1 cellular context compared by ENCODE assay signal in the genomic region with DNA sequence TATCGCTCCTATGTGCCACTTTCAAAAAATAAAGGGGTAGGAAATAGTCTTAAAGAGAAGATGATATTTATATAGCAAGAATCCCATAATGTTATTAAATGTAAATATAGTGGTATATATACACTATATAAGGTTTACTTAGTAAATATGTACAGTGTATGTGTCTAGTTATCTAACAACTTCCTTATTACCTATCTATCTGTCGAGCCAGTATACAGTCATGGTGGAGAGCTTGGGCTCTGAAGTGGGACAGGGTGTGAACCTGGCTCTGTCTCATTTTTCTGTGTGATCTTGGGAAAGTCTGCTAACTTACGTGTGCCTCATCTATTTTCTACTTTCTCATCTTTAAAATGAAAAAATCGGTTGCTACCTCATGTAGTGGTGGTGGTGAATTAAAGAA.
TF ChIP-seq lines count a peak whose summit lies in the region.

No MANE protein-coding gene starts in this region.

TF ChIP-seq in WTC11, 78 proteins besides CTCF, POLR2A, EP300 and RAD21 (continued from another document):
- TF ChIP-seq, protein P1, sequence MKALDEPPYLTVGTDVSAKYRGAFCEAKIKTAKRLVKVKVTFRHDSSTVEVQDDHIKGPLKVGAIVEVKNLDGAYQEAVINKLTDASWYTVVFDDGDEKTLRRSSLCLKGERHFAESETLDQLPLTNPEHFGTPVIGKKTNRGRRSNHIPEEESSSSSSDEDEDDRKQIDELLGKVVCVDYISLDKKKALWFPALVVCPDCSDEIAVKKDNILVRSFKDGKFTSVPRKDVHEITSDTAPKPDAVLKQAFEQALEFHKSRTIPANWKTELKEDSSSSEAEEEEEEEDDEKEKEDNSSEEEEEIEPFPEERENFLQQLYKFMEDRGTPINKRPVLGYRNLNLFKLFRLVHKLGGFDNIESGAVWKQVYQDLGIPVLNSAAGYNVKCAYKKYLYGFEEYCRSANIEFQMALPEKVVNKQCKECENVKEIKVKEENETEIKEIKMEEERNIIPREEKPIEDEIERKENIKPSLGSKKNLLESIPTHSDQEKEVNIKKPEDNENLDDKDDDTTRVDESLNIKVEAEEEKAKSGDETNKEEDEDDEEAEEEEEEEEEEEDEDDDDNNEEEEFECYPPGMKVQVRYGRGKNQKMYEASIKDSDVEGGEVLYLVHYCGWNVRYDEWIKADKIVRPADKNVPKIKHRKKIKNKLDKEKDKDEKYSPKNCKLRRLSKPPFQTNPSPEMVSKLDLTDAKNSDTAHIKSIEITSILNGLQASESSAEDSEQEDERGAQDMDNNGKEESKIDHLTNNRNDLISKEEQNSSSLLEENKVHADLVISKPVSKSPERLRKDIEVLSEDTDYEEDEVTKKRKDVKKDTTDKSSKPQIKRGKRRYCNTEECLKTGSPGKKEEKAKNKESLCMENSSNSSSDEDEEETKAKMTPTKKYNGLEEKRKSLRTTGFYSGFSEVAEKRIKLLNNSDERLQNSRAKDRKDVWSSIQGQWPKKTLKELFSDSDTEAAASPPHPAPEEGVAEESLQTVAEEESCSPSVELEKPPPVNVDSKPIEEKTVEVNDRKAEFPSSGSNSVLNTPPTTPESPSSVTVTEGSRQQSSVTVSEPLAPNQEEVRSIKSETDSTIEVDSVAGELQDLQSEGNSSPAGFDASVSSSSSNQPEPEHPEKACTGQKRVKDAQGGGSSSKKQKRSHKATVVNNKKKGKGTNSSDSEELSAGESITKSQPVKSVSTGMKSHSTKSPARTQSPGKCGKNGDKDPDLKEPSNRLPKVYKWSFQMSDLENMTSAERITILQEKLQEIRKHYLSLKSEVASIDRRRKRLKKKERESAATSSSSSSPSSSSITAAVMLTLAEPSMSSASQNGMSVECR (CRISPR knock-in tag; IDR thresholded peaks at IDR 0.05; ENCODE audit: borderline replicate concordance) = no peak
- TF ChIP-seq ELF4 (CRISPR knock-in tag; IDR thresholded peaks at IDR 0.05; ENCODE audit: low read depth) (no peak), SOX15 (CRISPR knock-in tag; IDR thresholded peaks at IDR 0.05) (no peak), ZNF263 (CRISPR knock-in tag; IDR thresholded peaks at IDR 0.05; ENCODE audit: low read depth) (no peak)
